In genomic region chr9:76463211-76463610, GRCh38 we compare ENCODE assay signal across 12 cellular contexts. TPM values are rescaled to one million over a fixed set of nuclear protein-coding genes. Genes with fewer than 3 reads are reported as not detected.
DNase-seq lines count a peak whose midpoint lies in the region; ATAC-seq and TF ChIP-seq lines count a peak whose summit lies in the region.
"Had no signal": no experiment of that assay in that cellular context is flagged by ENCODE, and none has a peak within 500 bp of the region (broad histone marks: within the 10 kb centered on the region; RNA-seq: fewer than 3 reads in every experiment).

No MANE protein-coding gene starts in this region.

- H3K9ac ChIP-seq in OCI-LY1 (ENCODE audit: low read length) = peak overlapping the region; percentile 81
- no peak overlapping the region for H3K9ac ChIP-seq in neuronal stem cell (ENCODE audit: low read depth, low read length, poor library complexity)

- H3K4me3 ChIP-seq in OCI-LY1 (ENCODE audit: low read depth, low read length, poor library complexity, severe bottlenecking) = peak overlapping the region; percentile 80
- no peak overlapping the region for H3K4me3 ChIP-seq in BE2C (ENCODE audit: low read depth, low read length)
- no peak overlapping the region for H3K4me3 ChIP-seq in mucosa of descending colon
- no peak overlapping the region for H3K4me3 ChIP-seq in neuronal stem cell (ENCODE audit: low read length in 2 of 2)
- H3K4me3 ChIP-seq: gastrocnemius medialis, right lobe of liver had no signal

- no peak for TF ChIP-seq CTCF in OCI-LY1 (IDR thresholded peaks at IDR 0.05; ENCODE audit: low read length)
- TF ChIP-seq CTCF in BE2C (IDR thresholded peaks at IDR 0.05; ENCODE audit: low read depth, low read length) = no peak
- no peak for TF ChIP-seq CTCF in mucosa of descending colon (IDR thresholded peaks at IDR 0.05)

- H3K18ac ChIP-seq in neuronal stem cell (ENCODE audit: low read length) = no peak overlapping the region

- no peaks in the 10 kb centered on the region for H3K27me3 ChIP-seq in OCI-LY1 (ENCODE audit: insufficient read depth, low read length)
- H3K27me3 ChIP-seq in BE2C = peaks cover 19% of the 10 kb centered on the region
- H3K27me3 ChIP-seq in neuronal stem cell (ENCODE audit: control insufficient read depth in 3 of 3, insufficient read depth in 3 of 3, low read depth in 1 of 3, low read length in 3 of 3) = peaks cover 0 to 20% (median 11%) of the 10 kb centered on the region in 3 experiments
- H3K27me3 ChIP-seq: right lobe of liver had no signal

- H4K8ac ChIP-seq in neuronal stem cell (ENCODE audit: low read depth, low read length) = no peak overlapping the region

- H2AFZ ChIP-seq in OCI-LY1 (ENCODE audit: low read length) (no peak overlapping the region), neuronal stem cell (ENCODE audit: low read length) (no peak overlapping the region)

- H3K14ac ChIP-seq in neuronal stem cell (ENCODE audit: low read length) = no peak overlapping the region

- H3K9me3 ChIP-seq in OCI-LY1 (ENCODE audit: low read length) = no peaks in the 10 kb centered on the region
- no peaks in the 10 kb centered on the region for H3K9me3 ChIP-seq in BE2C
- no peaks in the 10 kb centered on the region for H3K9me3 ChIP-seq in mucosa of descending colon
- H3K9me3 ChIP-seq in neuronal stem cell (replicated peaks in 1 of 2; ENCODE audit: control insufficient read depth in 2 of 2, insufficient read depth in 1 of 2, low read depth in 1 of 2, low read length in 2 of 2) = peaks cover 0 to 2% of the 10 kb centered on the region in 2 donors
- H3K9me3 ChIP-seq: gastrocnemius medialis, right lobe of liver had no signal

- intact Hi-C loops in mucosa of descending colon (cut with DNase I, micrococcal nuclease) = no loop called here

- H3K4me1 ChIP-seq in OCI-LY1 (ENCODE audit: insufficient read depth, low read length, severe bottlenecking) (peaks cover 81% of the 10 kb centered on the region), BE2C (peaks cover 6% of the 10 kb centered on the region), mucosa of descending colon (ENCODE audit: low read depth) (peaks cover 6% of the 10 kb centered on the region), neuronal stem cell (ENCODE audit: control insufficient read depth in 2 of 2, insufficient read depth in 1 of 2, low read depth in 1 of 2, low read length in 2 of 2) (peaks cover 3 to 6% of the 10 kb centered on the region in 2 donors)
- H3K4me1 ChIP-seq: gastrocnemius medialis had no signal

- peak; percentile 55 for ATAC-seq in GM18502 (IDR thresholded peaks at IDR 0.05; ENCODE audit: poor library complexity, unreplicated experiment)
- peak; percentile 42 for ATAC-seq in GM21381 (IDR thresholded peaks at IDR 0.05; ENCODE audit: unreplicated experiment)
- peak; percentile 38 for ATAC-seq in HG03045 (IDR thresholded peaks at IDR 0.05; ENCODE audit: unreplicated experiment)
- ATAC-seq in mucosa of descending colon = no peak
- ATAC-seq: gastrocnemius medialis, HCT116, right lobe of liver had no signal

- WGBS in neuronal stem cell (ENCODE audit: extremely low coverage in 2 of 2, insufficient read length in 2 of 2, insufficient replicate concordance in 1 of 2), 2 donors = no CpG with 5 or more reads among the region's 4 CpGs

- no peak overlapping the region for H2BK120ac ChIP-seq in neuronal stem cell (ENCODE audit: low read depth, low read length)

- H3K4me2 ChIP-seq in OCI-LY1 (ENCODE audit: low read length) (peak overlapping the region; percentile 95), neuronal stem cell (ENCODE audit: insufficient read depth, low read length, poor library complexity, severe bottlenecking) (no peak overlapping the region)

- no peak overlapping the region for H3K4ac ChIP-seq in neuronal stem cell (ENCODE audit: low read length)

- no peak overlapping the region for H2BK5ac ChIP-seq in neuronal stem cell (ENCODE audit: low read length)

- H3K79me1 ChIP-seq in neuronal stem cell (ENCODE audit: low read depth, low read length) = no peaks in the 10 kb centered on the region

- no peaks in the 10 kb centered on the region for H4K20me1 ChIP-seq in OCI-LY1 (ENCODE audit: insufficient read depth, low read length)

- DNase-seq in BE2C (no peak), mucosa of descending colon (no peak), SKM-1 (lab: John Stamatoyannopoulos, UW; ENCODE audit: unreplicated experiment) (no peak), neuronal stem cell (ENCODE audit: low spot score) (no peak)
- DNase-seq: AML-193, gastrocnemius medialis, right lobe of liver had no signal

- H3K9me2 ChIP-seq in OCI-LY1 (ENCODE audit: low read depth, low read length) = no peaks in the 10 kb centered on the region

- no peak overlapping the region for H3K23ac ChIP-seq in neuronal stem cell (ENCODE audit: low read depth, low read length, poor library complexity)

- H2AK5ac ChIP-seq in neuronal stem cell (ENCODE audit: low read depth, low read length) = no peak overlapping the region

- no peak overlapping the region for H4K91ac ChIP-seq in neuronal stem cell (ENCODE audit: low read depth, low read length, poor library complexity)

- H3K27ac ChIP-seq in OCI-LY1 (ENCODE audit: low read depth, low read length, poor library complexity, severe bottlenecking) = peak overlapping the region; percentile 95
- no peak overlapping the region for H3K27ac ChIP-seq in neuronal stem cell (replicated peaks; ENCODE audit: low read length)
- H3K27ac ChIP-seq: gastrocnemius medialis, right lobe of liver had no signal

- H3K36me3 ChIP-seq in OCI-LY1 (ENCODE audit: insufficient read depth, low read length) = peaks cover 16% of the 10 kb centered on the region
- H3K36me3 ChIP-seq in BE2C = no peaks in the 10 kb centered on the region
- H3K36me3 ChIP-seq in mucosa of descending colon (ENCODE audit: low read depth) = no peaks in the 10 kb centered on the region
- no peaks in the 10 kb centered on the region for H3K36me3 ChIP-seq in neuronal stem cell (replicated peaks in 1 of 2; ENCODE audit: control insufficient read depth in 2 of 2, insufficient read depth in 2 of 2, low read length in 2 of 2)
- H3K36me3 ChIP-seq: gastrocnemius medialis, right lobe of liver had no signal

- no peak overlapping the region for H2BK12ac ChIP-seq in neuronal stem cell (ENCODE audit: low read length)

- peaks cover 77% of the 10 kb centered on the region for H3K79me2 ChIP-seq in OCI-LY1 (ENCODE audit: insufficient read depth, low read length)

- H2BK15ac ChIP-seq in neuronal stem cell (ENCODE audit: low read length) = no peak overlapping the region

- H3F3A ChIP-seq in OCI-LY1 (ENCODE audit: insufficient read depth, low read length) = peaks cover 4% of the 10 kb centered on the region; the same call in 1 of the 2 replicates

RNA-seq across cellular contexts. Expression of gene GCNT1, which starts 4.2 kb away (rescaled TPM):
- polyA plus RNA-seq in BE2C (2012; ENCODE audit: insufficient read depth, insufficient read length, low read depth) = 0.11 TPM
- total RNA-seq in mucosa of descending colon = 10 to 100 TPM; 16.4 to 38.1 (median 28.1) TPM
- polyA plus RNA-seq in neuronal stem cell (2013, experiment 1 of 2) = 1.9 TPM
- 2.1 TPM for polyA plus RNA-seq in neuronal stem cell (2013, experiment 2 of 2)
